In genomic region chr20:17559338-17559737, GRCh38 we compare ENCODE assay signal across 11 cellular contexts. TPM values are rescaled to one million over a fixed set of nuclear protein-coding genes. Genes with fewer than 3 reads are reported as not detected.
DNase-seq lines count a peak whose midpoint lies in the region; TF ChIP-seq lines count a peak whose summit lies in the region.
"Had no signal": no experiment of that assay in that cellular context is flagged by ENCODE, and none has a peak within 500 bp of the region (broad histone marks: within the 10 kb centered on the region; RNA-seq: fewer than 3 reads in every experiment).

No MANE protein-coding gene starts in this region.

- TF ChIP-seq EP300 in tibial nerve (IDR thresholded peaks at IDR 0.05) = no peak

- H3K27me3 ChIP-seq in breast epithelium (no peaks in the 10 kb centered on the region), tibial nerve (no peaks in the 10 kb centered on the region)
- no peaks in the 10 kb centered on the region for H3K27me3 ChIP-seq in CD8-positive, alpha-beta memory T cell (ENCODE audit: insufficient read depth, low read length, poor library complexity, severe bottlenecking)

- no peaks in the 10 kb centered on the region for H3K9me3 Mint-ChIP-seq in mesothelial cell of epicardium
- no peaks in the 10 kb centered on the region for H3K9me3 Mint-ChIP-seq in CD8-positive, alpha-beta memory T cell

- H3K36me3 ChIP-seq in breast epithelium (no peaks in the 10 kb centered on the region), tibial nerve (no peaks in the 10 kb centered on the region)
- H3K36me3 ChIP-seq in CD8-positive, alpha-beta memory T cell (ENCODE audit: insufficient read depth, low read length) = no peaks in the 10 kb centered on the region
- H3K36me3 ChIP-seq: HAP-1 had no signal

- H3K4me1 Mint-ChIP-seq in mesothelial cell of epicardium = peaks cover 43% of the 10 kb centered on the region
- H3K4me1 Mint-ChIP-seq in CD8-positive, alpha-beta memory T cell = peaks cover 2 to 6% (median 6%) of the 10 kb centered on the region in 3 donors

- H3K4me3 ChIP-seq in breast epithelium (no peak overlapping the region), tibial nerve (no peak overlapping the region)
- no peak overlapping the region for H3K4me3 ChIP-seq in CD8-positive, alpha-beta memory T cell (ENCODE audit: low read length)
- H3K4me3 ChIP-seq: HAP-1 had no signal

- DNase-seq in DMS53 (lab: John Stamatoyannopoulos, UW) (peak; percentile 40), DMS53 treated with DMSO at 0.1 percent for 48 hours (lab: John Stamatoyannopoulos, UW; ENCODE audit: unreplicated experiment) (no peak), breast epithelium (ENCODE audit: low spot score in 2 of 2) (no peak), mesothelial cell of epicardium (ENCODE audit: low spot score in 2 of 2, unreplicated experiment in 2 of 2) (no peak), tibial nerve (ENCODE audit: low spot score in 2 of 2) (no peak), C1 segment of cervical spinal cord (lab: John Stamatoyannopoulos, UW) (no peak), RKO (ENCODE audit: low spot score) (no peak)
- DNase-seq in CD8-positive, alpha-beta memory T cell = no peak
- DNase-seq: 8988T, NCI-H2081 treated with DMSO at 0.1 percent for 48 hours had no signal

- TF ChIP-seq CTCF in breast epithelium (IDR thresholded peaks at IDR 0.05) (no peak), mesothelial cell of epicardium (IDR thresholded peaks at IDR 0.05; ENCODE audit: unreplicated experiment) (no peak), tibial nerve (IDR thresholded peaks at IDR 0.05) (no peak)

- no peaks in the 10 kb centered on the region for H3K9me3 ChIP-seq in breast epithelium
- no peaks in the 10 kb centered on the region for H3K9me3 ChIP-seq in tibial nerve
- H3K9me3 ChIP-seq in CD8-positive, alpha-beta memory T cell (ENCODE audit: low read length) = no peaks in the 10 kb centered on the region
- H3K9me3 ChIP-seq: HAP-1 had no signal

- no peaks in the 10 kb centered on the region for H3K27me3 Mint-ChIP-seq in mesothelial cell of epicardium (ENCODE audit: low read depth)
- peaks cover 3 to 10% of the 10 kb centered on the region in 2 donors for H3K27me3 Mint-ChIP-seq in CD8-positive, alpha-beta memory T cell

- H3K27ac Mint-ChIP-seq in mesothelial cell of epicardium = peak overlapping the region; percentile 91
- no peak overlapping the region for H3K27ac Mint-ChIP-seq in CD8-positive, alpha-beta memory T cell

- no peak for TF ChIP-seq POLR2A in breast epithelium (IDR thresholded peaks at IDR 0.05)
- no peak for TF ChIP-seq POLR2A in tibial nerve (IDR thresholded peaks at IDR 0.05)

- no peak overlapping the region for H3K4me3 Mint-ChIP-seq in mesothelial cell of epicardium
- no peak overlapping the region for H3K4me3 Mint-ChIP-seq in CD8-positive, alpha-beta memory T cell

- no peaks in the 10 kb centered on the region for H3K36me3 Mint-ChIP-seq in mesothelial cell of epicardium
- no peaks in the 10 kb centered on the region for H3K36me3 Mint-ChIP-seq in CD8-positive, alpha-beta memory T cell

- CTCF ChIA-PET in CD8-positive, alpha-beta memory T cell (lab: Charles Lee) = no interaction called here

- peaks cover 9 to 13% of the 10 kb centered on the region in 2 donors for H3K4me1 ChIP-seq in breast epithelium
- H3K4me1 ChIP-seq in tibial nerve = peaks cover 0 to 34% (median 14%) of the 10 kb centered on the region in 4 donors
- no peaks in the 10 kb centered on the region for H3K4me1 ChIP-seq in CD8-positive, alpha-beta memory T cell (ENCODE audit: insufficient read depth, low read length)
- H3K4me1 ChIP-seq: HAP-1 had no signal

- peak overlapping the region; percentile 92 to 93 for H3K27ac ChIP-seq in breast epithelium
- H3K27ac ChIP-seq in tibial nerve = peak overlapping the region in 3 of 4 donors; percentile 60 to 80 (median 79)
- no peak overlapping the region for H3K27ac ChIP-seq in CD8-positive, alpha-beta memory T cell (ENCODE audit: low read depth, low read length)

- POLR2A ChIA-PET in CD8-positive, alpha-beta memory T cell (lab: Charles Lee) = interaction anchor here (0.6 kb wide), 1 partner anchor 14 kb away, joined by 3 read pairs; no protein-coding TSS in a partner anchor

- WGBS in tibial nerve, 2 donors = 93 to 97% methylated on average over 6 of the region's 6 CpGs

- intact Hi-C loops in breast epithelium (cut with DNase I; ENCODE audit: low total_unique reads) = no loop called here

RNA-seq across cellular contexts. Expression of gene DSTN, which starts 10.5 kb away (rescaled TPM):
- 100 to 1,000 TPM; 180 to 384 (median 272) TPM for total RNA-seq in breast epithelium
- total RNA-seq in mesothelial cell of epicardium = 192 to 199 TPM (median 193 TPM) in 3 replicates
- total RNA-seq in tibial nerve = 100 to 1,000 TPM; 166 to 322 (median 242) TPM
- 10 to 100 TPM; 66.4 to 66.9 TPM for total RNA-seq in CD8-positive, alpha-beta memory T cell
- 135 TPM for polyA plus RNA-seq in CD8-positive, alpha-beta memory T cell

RNA-seq across cellular contexts. Expression of gene BFSP1, which starts 28.2 kb away (rescaled TPM):
- 1 to 10 TPM in 2 of 3 donors, under 1 TPM in 1; 0.80 to 2.8 (median 1.6) TPM for total RNA-seq in breast epithelium
- 5.2 to 5.8 TPM (median 5.7 TPM) in 3 replicates for total RNA-seq in mesothelial cell of epicardium
- 1 to 10 TPM in 1 of 4 donors, under 1 TPM in 2, not detected in 1; 0.39 to 5.9 (median 0.63) TPM for total RNA-seq in tibial nerve
- total RNA-seq in CD8-positive, alpha-beta memory T cell = under 1 TPM; 0.24 to 0.26 TPM
- polyA plus RNA-seq in CD8-positive, alpha-beta memory T cell = 1.8 TPM
